Comparison of ENCODE assay signal across 18 cellular contexts in genomic region chr3:167742338-167742737, GRCh38.
"Had no signal": no experiment of that assay in that cellular context is flagged by ENCODE, and none has a peak within 500 bp of the region (broad histone marks: within the 10 kb centered on the region; RNA-seq: fewer than 3 reads in every experiment).

No MANE protein-coding gene starts in this region.

- H3K36me3 Mint-ChIP-seq: brain; natural killer cell treated with Interleukin-12 subunit alpha and Interleukin-12 subunit beta and Interleukin-15 and Interleukin-18, amount 100 ng/mL, for 72 hours had no signal

- ATAC-seq: gastrocnemius medialis; left lung; natural killer cell treated with Interleukin-12 subunit alpha and Interleukin-12 subunit beta and Interleukin-15 and Interleukin-18, amount 100 ng/mL, for 72 hours had no signal

- H3K27ac Mint-ChIP-seq: activated naive CD4-positive, alpha-beta T cell treated with anti-CD3 and anti-CD28 coated beads, Interleukin-2, amount 10 ng/mL, durations not matched to agents 7 days and 5 days; brain; natural killer cell treated with Interleukin-12 subunit alpha and Interleukin-12 subunit beta and Interleukin-15 and Interleukin-18, amount 100 ng/mL, for 72 hours; T-helper 1 cell treated with Interleukin-12 subunit alpha and Interleukin-12 subunit beta and Interleukin-4 antibody, amounts not matched to agents 30 μg/mL and 1 μg/mL, for 36 hours had no signal

- H3K27ac ChIP-seq: esophagus muscularis mucosa, gastrocnemius medialis, left lung, prostate gland, spleen, tibial artery had no signal

- H3K9me3 Mint-ChIP-seq: activated naive CD4-positive, alpha-beta T cell treated with anti-CD3 and anti-CD28 coated beads, Interleukin-2, amount 10 ng/mL, durations not matched to agents 7 days and 5 days; brain; natural killer cell treated with Interleukin-12 subunit alpha and Interleukin-12 subunit beta and Interleukin-15 and Interleukin-18, amount 100 ng/mL, for 72 hours; T-helper 1 cell treated with Interleukin-12 subunit alpha and Interleukin-12 subunit beta and Interleukin-4 antibody, amounts not matched to agents 30 μg/mL and 1 μg/mL, for 36 hours had no signal

- H3K27me3 Mint-ChIP-seq: activated naive CD4-positive, alpha-beta T cell treated with anti-CD3 and anti-CD28 coated beads, Interleukin-2, amount 10 ng/mL, durations not matched to agents 7 days and 5 days; natural killer cell treated with Interleukin-12 subunit alpha and Interleukin-12 subunit beta and Interleukin-15 and Interleukin-18, amount 100 ng/mL, for 72 hours had no signal

- DNase-seq: activated CD4-positive, alpha-beta T cell treated with anti-CD3 and anti-CD28 coated beads for 4 hours; activated CD4-positive, alpha-beta T cell treated with anti-CD3 and anti-CD28 coated beads, Interleukin-2, amount 50 U/mL, for 48 hours; activated CD4-positive, CD25-positive, alpha-beta regulatory T cell; activated effector memory CD4-positive, alpha-beta T cell treated with Interleukin-2 at 50 U/mL for 16 hours; activated naive CD4-positive, alpha-beta T cell treated with anti-CD3 and anti-CD28 coated beads, Interleukin-2, amount 10 ng/mL, durations not matched to agents 7 days and 5 days; activated T-cell treated with anti-CD3 and anti-CD28 coated beads, Interleukin-2, amount 50 U/mL, for 48 hours; gastrocnemius medialis; kidney; left lung; spleen; stimulated activated CD4-positive, alpha-beta T cell treated with anti-CD3 and anti-CD28 coated beads, Interleukin-4, amount 100 ng/mL, for 1 hour; stimulated activated naive CD4-positive, alpha-beta T cell treated with Interleukin-2 at 50 U/mL for 16 hours; tibial artery had no signal

- H3K4me3 Mint-ChIP-seq: activated naive CD4-positive, alpha-beta T cell treated with anti-CD3 and anti-CD28 coated beads, Interleukin-2, amount 10 ng/mL, durations not matched to agents 7 days and 5 days; brain; natural killer cell treated with Interleukin-12 subunit alpha and Interleukin-12 subunit beta and Interleukin-15 and Interleukin-18, amount 100 ng/mL, for 72 hours; T-helper 1 cell treated with Interleukin-12 subunit alpha and Interleukin-12 subunit beta and Interleukin-4 antibody, amounts not matched to agents 30 μg/mL and 1 μg/mL, for 36 hours had no signal
